ENCODE assay signal across 12 cellular contexts in genomic region chr14:105858676-105859025, GRCh38.
A peak's percentile ranks its signal among the peaks of the same experiment; 100 is the strongest.
DNase-seq lines count a peak whose midpoint lies in the region; ATAC-seq and TF ChIP-seq lines count a peak whose summit lies in the region.
"Had no signal": no experiment of that assay in that cellular context is flagged by ENCODE, and none has a peak within 500 bp of the region (broad histone marks: within the 10 kb centered on the region; RNA-seq: fewer than 3 reads in every experiment).

No MANE protein-coding gene starts in this region.

- H3K4me1 Mint-ChIP-seq in activated CD4-positive, alpha-beta T cell treated with anti-CD3 and anti-CD28 coated beads, Interleukin-2, amount 10 ng/mL, durations not matched to agents 24 days and 14 days = peaks cover 45% of the 10 kb centered on the region
- H3K4me1 Mint-ChIP-seq in activated naive CD8-positive, alpha-beta T cell treated with anti-CD3 and anti-CD28 coated beads, Interleukin-2, amount 10 ng/mL, durations not matched to agents 7 days and 5 days = peaks cover 35% of the 10 kb centered on the region

- peak overlapping the region; percentile 75 for H3K4me3 ChIP-seq in Loucy (ENCODE audit: low read length, poor library complexity, severe bottlenecking)
- no peak overlapping the region for H3K4me3 ChIP-seq in SK-N-SH (ENCODE audit: low read depth in 2 of 2, low read length in 1 of 2)
- H3K4me3 ChIP-seq: sigmoid colon had no signal

- H3K27ac ChIP-seq in SK-N-SH (ENCODE audit: low read depth in 2 of 2, low read length in 1 of 2) = no peak overlapping the region
- H3K27ac ChIP-seq: sigmoid colon had no signal

- H3K9me3 Mint-ChIP-seq in activated CD4-positive, alpha-beta T cell treated with anti-CD3 and anti-CD28 coated beads, Interleukin-2, amount 10 ng/mL, durations not matched to agents 24 days and 14 days = no peaks in the 10 kb centered on the region
- H3K9me3 Mint-ChIP-seq in activated naive CD8-positive, alpha-beta T cell treated with anti-CD3 and anti-CD28 coated beads, Interleukin-2, amount 10 ng/mL, durations not matched to agents 7 days and 5 days = no peaks in the 10 kb centered on the region

- H3K27ac Mint-ChIP-seq in activated CD4-positive, alpha-beta T cell treated with anti-CD3 and anti-CD28 coated beads, Interleukin-2, amount 10 ng/mL, durations not matched to agents 24 days and 14 days = peak overlapping the region; percentile 79
- peak overlapping the region; percentile 90 for H3K27ac Mint-ChIP-seq in activated naive CD8-positive, alpha-beta T cell treated with anti-CD3 and anti-CD28 coated beads, Interleukin-2, amount 10 ng/mL, durations not matched to agents 7 days and 5 days

- intact Hi-C loops in activated CD4-positive, alpha-beta T cell treated with anti-CD3 and anti-CD28 coated beads, Interleukin-2, amount 10 ng/mL, durations not matched to agents 24 days and 14 days (cut with micrococcal nuclease) = no loop called here

- no peaks in the 10 kb centered on the region for H3K9me3 ChIP-seq in Loucy (ENCODE audit: insufficient read depth, low read depth, low read length)
- H3K9me3 ChIP-seq in SK-N-SH = peaks cover 7% of the 10 kb centered on the region; the same call in 1 of the 2 replicates
- H3K9me3 ChIP-seq: sigmoid colon had no signal

- H3K36me3 ChIP-seq in Loucy (ENCODE audit: insufficient read depth, low read length) = peaks cover 21% of the 10 kb centered on the region; the same call in 1 of the 2 replicates
- no peaks in the 10 kb centered on the region for H3K36me3 ChIP-seq in SK-N-SH (replicated peaks in 1 of 2; ENCODE audit: control insufficient read depth in 1 of 2, insufficient read depth in 2 of 2, low read length in 1 of 2)
- H3K36me3 ChIP-seq: sigmoid colon, tibial nerve had no signal

- peak; percentile 58 for DNase-seq in activated CD4-positive, alpha-beta T cell treated with anti-CD3 and anti-CD28 coated beads, Interleukin-2, amount 10 ng/mL, durations not matched to agents 24 days and 14 days
- DNase-seq in activated CD4-positive, alpha-beta T cell treated with anti-CD3 and anti-CD28 coated beads for 4 hours = no peak
- no peak for DNase-seq in activated naive CD8-positive, alpha-beta T cell treated with anti-CD3 and anti-CD28 coated beads, Interleukin-2, amount 10 ng/mL, durations not matched to agents 7 days and 5 days
- peak; percentile 23 for DNase-seq in stimulated activated CD8-positive, alpha-beta memory T cell treated with anti-CD3 and anti-CD28 coated beads, Interleukin-4, amount 100 ng/mL, for 48 hours
- DNase-seq in LoVo (ENCODE audit: low spot score) = no peak
- DNase-seq in SK-N-SH = no peak
- no peak for DNase-seq in medulla oblongata (ENCODE audit: extremely low spot score)
- DNase-seq: DMS153, NCI-H1930 had no signal

- H2AFZ ChIP-seq in Loucy (ENCODE audit: low read length) (no peak overlapping the region), SK-N-SH (ENCODE audit: low read depth) (no peak overlapping the region)

- peak overlapping the region; percentile 76 for H3K4me3 Mint-ChIP-seq in activated CD4-positive, alpha-beta T cell treated with anti-CD3 and anti-CD28 coated beads, Interleukin-2, amount 10 ng/mL, durations not matched to agents 24 days and 14 days
- peak overlapping the region; percentile 12 for H3K4me3 Mint-ChIP-seq in activated naive CD8-positive, alpha-beta T cell treated with anti-CD3 and anti-CD28 coated beads, Interleukin-2, amount 10 ng/mL, durations not matched to agents 7 days and 5 days

- H3K27me3 ChIP-seq in Loucy (ENCODE audit: insufficient read depth, low read length, poor library complexity, severe bottlenecking) = no peaks in the 10 kb centered on the region
- no peaks in the 10 kb centered on the region for H3K27me3 ChIP-seq in SK-N-SH (ENCODE audit: insufficient read depth)
- H3K27me3 ChIP-seq: sigmoid colon, tibial nerve had no signal

- H3K36me3 Mint-ChIP-seq in activated CD4-positive, alpha-beta T cell treated with anti-CD3 and anti-CD28 coated beads, Interleukin-2, amount 10 ng/mL, durations not matched to agents 24 days and 14 days (ENCODE audit: low read depth) = peaks cover 6% of the 10 kb centered on the region
- peaks cover under 1% of the 10 kb centered on the region for H3K36me3 Mint-ChIP-seq in activated naive CD8-positive, alpha-beta T cell treated with anti-CD3 and anti-CD28 coated beads, Interleukin-2, amount 10 ng/mL, durations not matched to agents 7 days and 5 days

- CTCF ChIA-PET in SK-N-SH (lab: Yijun Ruan, JAX) = no interaction called here

- H3K9ac ChIP-seq in Loucy (ENCODE audit: low read depth, low read length, poor library complexity, severe bottlenecking) = peak overlapping the region; percentile 80
- no peak overlapping the region for H3K9ac ChIP-seq in SK-N-SH

- peaks cover 3% of the 10 kb centered on the region for H3K27me3 Mint-ChIP-seq in activated CD4-positive, alpha-beta T cell treated with anti-CD3 and anti-CD28 coated beads, Interleukin-2, amount 10 ng/mL, durations not matched to agents 24 days and 14 days
- H3K27me3 Mint-ChIP-seq in activated naive CD8-positive, alpha-beta T cell treated with anti-CD3 and anti-CD28 coated beads, Interleukin-2, amount 10 ng/mL, durations not matched to agents 7 days and 5 days = no peaks in the 10 kb centered on the region

- TF ChIP-seq EP300 in SK-N-SH (IDR thresholded peaks at IDR 0.05; ENCODE audit: borderline replicate concordance in 1 of 2, low read depth in 1 of 2, low read length in 1 of 2) = no peak

- H4K20me1 ChIP-seq in Loucy (ENCODE audit: insufficient read depth, low read length, poor library complexity, severe bottlenecking) = peaks cover 8% of the 10 kb centered on the region
- H4K20me1 ChIP-seq in SK-N-SH (ENCODE audit: insufficient read depth) = no peaks in the 10 kb centered on the region

- 46% methylated on average over 3 of the region's 4 CpGs for WGBS in SK-N-SH (ENCODE audit: low lambda C conversion rate)

- peak overlapping the region; percentile 92 for H3K4me2 ChIP-seq in Loucy (ENCODE audit: low read depth, low read length, poor library complexity, severe bottlenecking)
- H3K4me2 ChIP-seq in SK-N-SH = no peak overlapping the region

- H3F3A ChIP-seq in Loucy (ENCODE audit: low read depth) (peaks cover 19% of the 10 kb centered on the region), SK-N-SH (replicated peaks; ENCODE audit: insufficient read depth) (no peaks in the 10 kb centered on the region)

- TF ChIP-seq CTCF in Loucy (conservative IDR thresholded peaks at IDR 0.05; ENCODE audit: low read length) = no peak
- TF ChIP-seq CTCF in SK-N-SH (IDR thresholded peaks at IDR 0.05) = no peak

- no peak for ATAC-seq in activated naive CD8-positive, alpha-beta T cell treated with anti-CD3 and anti-CD28 coated beads, Interleukin-2, amount 10 ng/mL, durations not matched to agents 7 days and 5 days (ENCODE audit: low read depth)

- POLR2A ChIA-PET in activated naive CD8-positive, alpha-beta T cell treated with anti-CD3 and anti-CD28 coated beads, Interleukin-2, amount 10 ng/mL, durations not matched to agents 7 days and 5 days (lab: Charles Lee) = no interaction called here
- POLR2A ChIA-PET in SK-N-SH (lab: Yijun Ruan, JAX) = interaction anchor here (2.4 kb wide), 1 partner anchor 21 kb away, joined by 7 read pairs; no protein-coding TSS in a partner anchor

- H3K4me1 ChIP-seq in Loucy (ENCODE audit: insufficient read depth, low read length, poor library complexity, severe bottlenecking) = peaks cover 60% of the 10 kb centered on the region
- H3K4me1 ChIP-seq in SK-N-SH (ENCODE audit: control insufficient read depth in 1 of 2, insufficient read depth in 2 of 2, low read depth in 1 of 2, low read length in 1 of 2) = peaks cover 0 to 9% of the 10 kb centered on the region in 2 experiments; a peak in 1 of 4 replicates
- H3K4me1 ChIP-seq: sigmoid colon, tibial nerve had no signal

- H3K79me2 ChIP-seq in Loucy (ENCODE audit: insufficient read depth, low read length) = peaks cover 86% of the 10 kb centered on the region
- H3K79me2 ChIP-seq in SK-N-SH (ENCODE audit: insufficient read depth) = no peaks in the 10 kb centered on the region

- H3K9me2 ChIP-seq in Loucy (replicated peaks; ENCODE audit: low read depth, low read length) (no peaks in the 10 kb centered on the region), SK-N-SH (no peaks in the 10 kb centered on the region)

- TF ChIP-seq RAD21 in SK-N-SH (IDR thresholded peaks at IDR 0.05; ENCODE audit: low read length) = no peak

TF ChIP-seq in SK-N-SH, 30 proteins besides CTCF, POLR2A, EP300 and RAD21 (continues in another document):
- TF ChIP-seq TEAD4 (IDR thresholded peaks at IDR 0.05; ENCODE audit: borderline replicate concordance, insufficient read depth) (no peak), RFX5 (IDR thresholded peaks at IDR 0.05; ENCODE audit: low read length) (no peak), EZH2phosphoT487 (IDR thresholded peaks at IDR 0.05; ENCODE audit: borderline replicate concordance, low read depth) (no peak), SIN3A (IDR thresholded peaks at IDR 0.05; ENCODE audit: borderline replicate concordance, low read depth, low read length) (no peak), ELF1 (IDR thresholded peaks at IDR 0.05) (no peak)
- TF ChIP-seq, protein P1, sequence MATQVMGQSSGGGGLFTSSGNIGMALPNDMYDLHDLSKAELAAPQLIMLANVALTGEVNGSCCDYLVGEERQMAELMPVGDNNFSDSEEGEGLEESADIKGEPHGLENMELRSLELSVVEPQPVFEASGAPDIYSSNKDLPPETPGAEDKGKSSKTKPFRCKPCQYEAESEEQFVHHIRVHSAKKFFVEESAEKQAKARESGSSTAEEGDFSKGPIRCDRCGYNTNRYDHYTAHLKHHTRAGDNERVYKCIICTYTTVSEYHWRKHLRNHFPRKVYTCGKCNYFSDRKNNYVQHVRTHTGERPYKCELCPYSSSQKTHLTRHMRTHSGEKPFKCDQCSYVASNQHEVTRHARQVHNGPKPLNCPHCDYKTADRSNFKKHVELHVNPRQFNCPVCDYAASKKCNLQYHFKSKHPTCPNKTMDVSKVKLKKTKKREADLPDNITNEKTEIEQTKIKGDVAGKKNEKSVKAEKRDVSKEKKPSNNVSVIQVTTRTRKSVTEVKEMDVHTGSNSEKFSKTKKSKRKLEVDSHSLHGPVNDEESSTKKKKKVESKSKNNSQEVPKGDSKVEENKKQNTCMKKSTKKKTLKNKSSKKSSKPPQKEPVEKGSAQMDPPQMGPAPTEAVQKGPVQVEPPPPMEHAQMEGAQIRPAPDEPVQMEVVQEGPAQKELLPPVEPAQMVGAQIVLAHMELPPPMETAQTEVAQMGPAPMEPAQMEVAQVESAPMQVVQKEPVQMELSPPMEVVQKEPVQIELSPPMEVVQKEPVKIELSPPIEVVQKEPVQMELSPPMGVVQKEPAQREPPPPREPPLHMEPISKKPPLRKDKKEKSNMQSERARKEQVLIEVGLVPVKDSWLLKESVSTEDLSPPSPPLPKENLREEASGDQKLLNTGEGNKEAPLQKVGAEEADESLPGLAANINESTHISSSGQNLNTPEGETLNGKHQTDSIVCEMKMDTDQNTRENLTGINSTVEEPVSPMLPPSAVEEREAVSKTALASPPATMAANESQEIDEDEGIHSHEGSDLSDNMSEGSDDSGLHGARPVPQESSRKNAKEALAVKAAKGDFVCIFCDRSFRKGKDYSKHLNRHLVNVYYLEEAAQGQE (IDR thresholded peaks at IDR 0.05; ENCODE audit: low read depth, low read length) = no peak

Comparison
In these comparisons a context has a peak if more than half of its experiments do, and no peak if none do; other contexts are left out.
1. DNase-seq: peak in activated CD4-positive, alpha-beta T cell treated with anti-CD3 and anti-CD28 coated beads, Interleukin-2, amount 10 ng/mL, durations not matched to agents 24 days and 14 days (single experiment) and stimulated activated CD8-positive, alpha-beta memory T cell treated with anti-CD3 and anti-CD28 coated beads, Interleukin-4, amount 100 ng/mL, for 48 hours (single experiment); none in activated CD4-positive, alpha-beta T cell treated with anti-CD3 and anti-CD28 coated beads for 4 hours (0 of 2), activated naive CD8-positive, alpha-beta T cell treated with anti-CD3 and anti-CD28 coated beads, Interleukin-2, amount 10 ng/mL, durations not matched to agents 7 days and 5 days (single experiment), LoVo (single experiment), SK-N-SH (single experiment) and medulla oblongata (single experiment).